In the genomic region with DNA sequence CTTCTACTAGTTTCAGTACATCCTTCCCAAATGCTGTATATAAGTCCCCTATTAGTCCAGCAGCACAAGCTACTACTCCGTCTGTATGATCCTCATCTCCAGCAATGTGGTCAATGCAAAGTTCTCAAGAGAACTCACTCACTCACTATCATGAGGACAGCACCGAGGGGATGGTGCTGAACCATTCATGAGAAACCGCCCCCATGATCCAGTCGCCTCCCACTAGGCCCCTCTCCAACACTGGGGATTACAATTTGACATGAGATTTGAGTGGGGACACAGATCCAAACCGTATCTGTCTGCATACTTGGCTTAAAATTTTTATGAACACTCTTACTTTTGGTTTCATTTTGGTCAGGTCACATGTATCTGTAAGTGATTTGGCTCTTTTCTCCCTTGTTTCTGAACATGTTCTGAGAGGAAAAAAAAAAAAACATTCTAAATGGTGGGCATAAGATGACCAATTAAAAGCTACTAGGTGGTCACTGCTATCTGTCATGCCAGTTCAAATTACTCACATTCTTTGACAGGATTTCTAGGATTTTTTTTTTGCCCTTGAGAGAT, we compare ENCODE assay signal across 2 cellular contexts.
TF ChIP-seq lines count a peak whose summit lies in the region.

No MANE protein-coding gene starts in this region.

TF ChIP-seq in A549, 52 proteins besides CTCF, POLR2A, EP300 and RAD21 (continued from another document):
- TF ChIP-seq HDAC2 (IDR thresholded peaks at IDR 0.05) = no peak
- TF ChIP-seq ZNF302 (CRISPR knock-in tag; IDR thresholded peaks at IDR 0.05) = no peak

TF ChIP-seq in liver, 16 proteins besides CTCF, POLR2A, EP300 and RAD21:
- TF ChIP-seq, protein P1, sequence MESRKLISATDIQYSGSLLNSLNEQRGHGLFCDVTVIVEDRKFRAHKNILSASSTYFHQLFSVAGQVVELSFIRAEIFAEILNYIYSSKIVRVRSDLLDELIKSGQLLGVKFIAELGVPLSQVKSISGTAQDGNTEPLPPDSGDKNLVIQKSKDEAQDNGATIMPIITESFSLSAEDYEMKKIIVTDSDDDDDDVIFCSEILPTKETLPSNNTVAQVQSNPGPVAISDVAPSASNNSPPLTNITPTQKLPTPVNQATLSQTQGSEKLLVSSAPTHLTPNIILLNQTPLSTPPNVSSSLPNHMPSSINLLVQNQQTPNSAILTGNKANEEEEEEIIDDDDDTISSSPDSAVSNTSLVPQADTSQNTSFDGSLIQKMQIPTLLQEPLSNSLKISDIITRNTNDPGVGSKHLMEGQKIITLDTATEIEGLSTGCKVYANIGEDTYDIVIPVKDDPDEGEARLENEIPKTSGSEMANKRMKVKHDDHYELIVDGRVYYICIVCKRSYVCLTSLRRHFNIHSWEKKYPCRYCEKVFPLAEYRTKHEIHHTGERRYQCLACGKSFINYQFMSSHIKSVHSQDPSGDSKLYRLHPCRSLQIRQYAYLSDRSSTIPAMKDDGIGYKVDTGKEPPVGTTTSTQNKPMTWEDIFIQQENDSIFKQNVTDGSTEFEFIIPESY (IDR thresholded peaks at IDR 0.05) = no peak
- no peak for TF ChIP-seq SP1 (IDR thresholded peaks at IDR 0.05)
- TF ChIP-seq RXRA (IDR thresholded peaks at IDR 0.05) = no peak
- TF ChIP-seq JUND (IDR thresholded peaks at IDR 0.05) = no peak
